ENCODE assay signal across 10 cellular contexts in genomic region chr22:20748820-20749428, GRCh38. TPM values are rescaled to one million over a fixed set of nuclear protein-coding genes. Genes with fewer than 3 reads are reported as not detected.
A peak's percentile ranks its signal among the peaks of the same experiment; 100 is the strongest.
DNase-seq lines count a peak whose midpoint lies in the region; ATAC-seq, FAIRE-seq and TF ChIP-seq lines count a peak whose summit lies in the region.
"Had no signal": no experiment of that assay in that cellular context is flagged by ENCODE, and none has a peak within 500 bp of the region (broad histone marks: within the 10 kb centered on the region; RNA-seq: fewer than 3 reads in every experiment).

No MANE protein-coding gene starts in this region.

- no peak overlapping the region for H2AFZ ChIP-seq in endothelial cell of umbilical vein (ENCODE audit: low read depth, low read length)

- H3K9me1 ChIP-seq in endothelial cell of umbilical vein (replicated peaks; ENCODE audit: control insufficient read depth, extremely low read depth, insufficient read depth, low read length), result no peaks in the 10 kb centered on the region

- no peaks in the 10 kb centered on the region for H3K9me2 ChIP-seq in DOHH2 (replicated peaks; ENCODE audit: control insufficient read depth, low read length)

- ATAC-seq in GM19463 (IDR thresholded peaks at IDR 0.05; ENCODE audit: unreplicated experiment), result peak; percentile 67
- ATAC-seq in HG03442 (IDR thresholded peaks at IDR 0.05; ENCODE audit: unreplicated experiment), result peak; percentile 64
- no peak for ATAC-seq in left ventricle myocardium superior

- CTCF ChIA-PET in endothelial cell of umbilical vein (lab: Charles Lee), result interaction anchor here (1.4 to 3.0 kb wide), 2 partner anchors 8 to 35 kb away, joined by 4 to 23 read pairs; no protein-coding TSS in a partner anchor

- peaks cover 11% of the 10 kb centered on the region for H3K4me1 ChIP-seq in DOHH2 (ENCODE audit: control insufficient read depth, low read length)
- H3K4me1 ChIP-seq in endothelial cell of umbilical vein (ENCODE audit: control insufficient read depth, extremely low read depth, insufficient read depth, low read length), result peaks cover 13% of the 10 kb centered on the region

- dilution Hi-C loops in endothelial cell of umbilical vein (cut with MboI; ENCODE audit: extremely low pct_ligation_motif_present, low sequenced_read_pairs), result no loop called here

- no peak overlapping the region for H3K4me3 ChIP-seq in DOHH2 (ENCODE audit: low read length)
- H3K4me3 ChIP-seq in endothelial cell of umbilical vein (replicated peaks in 1 of 3; ENCODE audit: insufficient read depth in 1 of 3, low read depth in 1 of 3, low read length in 3 of 3), result no peak overlapping the region

- no peak overlapping the region for H3K9ac ChIP-seq in endothelial cell of umbilical vein (replicated peaks; ENCODE audit: extremely low read depth, insufficient read depth, low read length)

- BruUV-seq in endothelial cell of umbilical vein (replicated peaks; lab: Mats Ljungman, UMichigan), result no TSS peak

- H3K27ac ChIP-seq in DOHH2 (ENCODE audit: low read depth, low read length) (no peak overlapping the region), endothelial cell of umbilical vein (ENCODE audit: insufficient read depth, low read depth, low read length) (no peak overlapping the region)

- H3K36me3 ChIP-seq in DOHH2 (ENCODE audit: control insufficient read depth, low read length) (peaks cover 51% of the 10 kb centered on the region), endothelial cell of umbilical vein (ENCODE audit: control insufficient read depth in 2 of 2, extremely low read depth in 1 of 2, insufficient read depth in 2 of 2, low read length in 2 of 2) (peaks cover 2 to 8% of the 10 kb centered on the region in 2 experiments)

- H3K79me2 ChIP-seq in DOHH2 (ENCODE audit: control insufficient read depth, low read length), result no peaks in the 10 kb centered on the region
- no peaks in the 10 kb centered on the region for H3K79me2 ChIP-seq in endothelial cell of umbilical vein (ENCODE audit: control insufficient read depth, insufficient read depth, low read length)

- intact Hi-C loops in endothelial cell of umbilical vein (cut with micrococcal nuclease) (no loop called here), left ventricle myocardium superior (cut with micrococcal nuclease) (no loop called here)

- TF ChIP-seq POLR2A in endothelial cell of umbilical vein (IDR thresholded peaks at IDR 0.05; ENCODE audit: low read depth, low read length), result no peak

- no peak for FAIRE-seq in endothelial cell of umbilical vein (lab: Jason Lieb, UNC)

- TF ChIP-seq CTCF in DOHH2 (IDR thresholded peaks at IDR 0.05; ENCODE audit: low read depth, low read length, poor library complexity, severe bottlenecking) (no peak), endothelial cell of umbilical vein (IDR thresholded peaks at IDR 0.05; ENCODE audit: extremely low read depth in 1 of 2, insufficient read depth in 1 of 2, low read depth in 1 of 2, low read length in 2 of 2) (no peak)

- H3K9me3 ChIP-seq in DOHH2 (ENCODE audit: control insufficient read depth, insufficient read depth, low read length) (no peaks in the 10 kb centered on the region), endothelial cell of umbilical vein (replicated peaks; ENCODE audit: control insufficient read depth, insufficient read depth, low read length) (no peaks in the 10 kb centered on the region)

- POLR2A ChIA-PET in endothelial cell of umbilical vein (lab: Charles Lee), result interaction anchor here (1.1 kb wide), 1 partner anchor 29 kb away, joined by 3 read pairs; no protein-coding TSS in a partner anchor

- DNase-seq in endothelial cell of umbilical vein (ENCODE audit: low read depth, low spot score) (peak; percentile 16), left ventricle myocardium superior (no peak), iPS-NIHi7 (ENCODE audit: extremely low spot score) (no peak)
- DNase-seq in NK-92 treated with Interleukin-12 subunit alpha and Interleukin-12 subunit beta, amount 100 ng/mL, for 24 hours (lab: John Stamatoyannopoulos, UW), result no peak
- no peak for DNase-seq in activated CD4-positive, alpha-beta T cell treated with anti-CD3 and anti-CD28 coated beads, Interleukin-2, amount 50 U/mL, for 1 hour
- DNase-seq: mammary epithelial cell, NCI-H345 had no signal

- H4K20me1 ChIP-seq in DOHH2 (ENCODE audit: control insufficient read depth, insufficient read depth, low read depth, low read length) (no peaks in the 10 kb centered on the region), endothelial cell of umbilical vein (replicated peaks; ENCODE audit: control insufficient read depth, extremely low read depth, insufficient read depth, low read length) (no peaks in the 10 kb centered on the region)

- H3K4me2 ChIP-seq in DOHH2 (ENCODE audit: low read length), result peak overlapping the region; percentile 7; the same call in 1 of the 2 replicates
- no peak overlapping the region for H3K4me2 ChIP-seq in endothelial cell of umbilical vein (ENCODE audit: insufficient read depth, low read length)

- H3K27me3 ChIP-seq in DOHH2 (ENCODE audit: control insufficient read depth, low read length) (no peaks in the 10 kb centered on the region), endothelial cell of umbilical vein (ENCODE audit: control insufficient read depth in 2 of 2, insufficient read depth in 2 of 2, low read length in 2 of 2) (no peaks in the 10 kb centered on the region)

- no peaks in the 10 kb centered on the region for H3F3A ChIP-seq in DOHH2 (ENCODE audit: control insufficient read depth, insufficient read depth)

TF ChIP-seq in endothelial cell of umbilical vein, 7 proteins besides CTCF, POLR2A, EP300 and RAD21:
- TF ChIP-seq, protein P1, sequence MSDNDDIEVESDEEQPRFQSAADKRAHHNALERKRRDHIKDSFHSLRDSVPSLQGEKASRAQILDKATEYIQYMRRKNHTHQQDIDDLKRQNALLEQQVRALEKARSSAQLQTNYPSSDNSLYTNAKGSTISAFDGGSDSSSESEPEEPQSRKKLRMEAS (IDR thresholded peaks at IDR 0.05; ENCODE audit: insufficient read depth, insufficient read length), result no peak
- TF ChIP-seq MYC (IDR thresholded peaks at IDR 0.05; ENCODE audit: low read depth, low read length) (no peak), GATA2 (IDR thresholded peaks at IDR 0.05; ENCODE audit: insufficient read depth, insufficient read length, low read depth, low read length) (no peak), JUN (IDR thresholded peaks at IDR 0.05; ENCODE audit: borderline replicate concordance, insufficient read depth, insufficient read length, low read depth) (no peak), EZH2 (IDR thresholded peaks at IDR 0.05; ENCODE audit: borderline replicate concordance, low read depth, low read length, severe bottlenecking) (no peak), FOS (IDR thresholded peaks at IDR 0.05; ENCODE audit: borderline replicate concordance, insufficient read depth, low read length) (no peak), POLR2AphosphoS5 (IDR thresholded peaks at IDR 0.05; ENCODE audit: insufficient read depth, low read depth, low read length) (no peak)

RNA-seq across cellular contexts. Expression of gene SERPIND1, which starts 25.0 kb away (rescaled TPM):
- total RNA-seq in endothelial cell of umbilical vein (0.25 and 1.8 TPM in 2 replicates), left ventricle myocardium superior (not detected)
- polyA plus RNA-seq in endothelial cell of umbilical vein, result 0.72 and 0.94 TPM in 2 replicates
- 2.2 and 3.8 TPM in 2 replicates for polyA plus RNA-seq in endothelial cell of umbilical vein (2011; cell fraction: cytosol; rRNA removed)
- polyA plus RNA-seq in endothelial cell of umbilical vein (2011; cell fraction: nucleus; rRNA removed), result 1.5 and 1.7 TPM in 2 replicates
- polyA plus RNA-seq in endothelial cell of umbilical vein (2012), result 1.7 and 17.0 TPM in 2 replicates
- polyA minus RNA-seq in endothelial cell of umbilical vein, result 0.74 and 1.3 TPM in 2 replicates
- polyA minus RNA-seq in endothelial cell of umbilical vein (2011; cell fraction: cytosol; rRNA and poly(A)+ RNA removed), result not detected
- polyA minus RNA-seq in endothelial cell of umbilical vein (2011; cell fraction: nucleus; rRNA and poly(A)+ RNA removed), result 0.29 and 0.43 TPM in 2 replicates
- total RNA-seq: mammary epithelial cell had no signal
- polyA plus RNA-seq: mammary epithelial cell had no signal
